Comparison of ENCODE assay signal across 18 cellular contexts in the genomic region with DNA sequence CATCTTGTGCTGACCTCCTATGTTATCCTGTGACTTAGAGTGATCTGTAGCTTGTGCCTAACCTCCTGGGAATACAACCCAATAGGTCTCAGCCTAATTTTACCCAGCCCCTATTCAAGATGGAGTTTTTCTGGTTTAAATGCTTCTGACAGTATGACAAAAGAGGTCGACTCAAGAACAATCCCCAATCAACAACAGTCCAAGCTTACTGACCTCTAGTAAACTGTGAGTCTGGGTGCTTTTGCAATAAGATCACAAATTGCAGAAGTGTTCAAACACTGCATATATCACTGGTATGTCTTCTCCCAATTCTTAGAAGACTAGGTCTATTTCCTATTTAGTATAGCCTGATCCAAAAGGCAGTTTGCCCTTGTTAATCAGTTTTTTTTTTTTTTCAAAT.
DNase-seq lines count a peak whose midpoint lies in the region; ATAC-seq and TF ChIP-seq lines count a peak whose summit lies in the region.
"Had no signal": no experiment of that assay in that cellular context is flagged by ENCODE, and none has a peak within 500 bp of the region (broad histone marks: within the 10 kb centered on the region; RNA-seq: fewer than 3 reads in every experiment).

No MANE protein-coding gene starts in this region.

- intact Hi-C loops in sciatic nerve (cut with DNase I) = no loop called here

- ATAC-seq in sciatic nerve (peak; percentile 72), HG02938 (IDR thresholded peaks at IDR 0.05; ENCODE audit: unreplicated experiment) (no peak), HG03025 (IDR thresholded peaks at IDR 0.05; ENCODE audit: low FRiP score, unreplicated experiment) (no peak)
- ATAC-seq: activated naive CD8-positive, alpha-beta T cell treated with anti-CD3 and anti-CD28 coated beads, Interleukin-2, amount 50 U/mL, for 24 hours; activated T-helper 17 cell treated with anti-CD3 and anti-CD28 coated beads, Interleukin-2, amount 50 U/mL, for 72 hours had no signal

- DNase-seq in Kasumi-1 (lab: John Stamatoyannopoulos, UW) (peak; percentile 3 to 8), OCI-M1 (lab: John Stamatoyannopoulos, UW) (peak; percentile 86), foreskin fibroblast (peak; percentile 9 to 31), sciatic nerve (ENCODE audit: low spot score) (no peak), DMS53 (lab: John Stamatoyannopoulos, UW) (no peak)
- DNase-seq: activated CD4-positive, alpha-beta T cell treated with anti-CD3 and anti-CD28 coated beads for 48 hours; activated naive CD8-positive, alpha-beta T cell treated with anti-CD3 and anti-CD28 coated beads, Interleukin-2, amount 50 U/mL, for 24 hours; dorsolateral prefrontal cortex; EL; erythroblast; GOT3; NCI-H1694; NCI-H748 treated with DMSO at 0.1 percent for 48 hours; stimulated activated naive CD4-positive, alpha-beta T cell; thyroid gland had no signal

- TF ChIP-seq CTCF in foreskin fibroblast (IDR thresholded peaks at IDR 0.05; ENCODE audit: low read depth, low read length) = no peak

- H3K4me3 ChIP-seq in foreskin fibroblast (ENCODE audit: low read depth in 1 of 2, low read length in 2 of 2) = no peak overlapping the region
- H3K4me3 ChIP-seq: dorsolateral prefrontal cortex, thyroid gland had no signal

Comparison
In these comparisons a context has a peak if more than half of its experiments do, and no peak if none do; other contexts are left out.
1. DNase-seq: peak in Kasumi-1 (2 of 2), OCI-M1 (single experiment) and foreskin fibroblast (2 of 2); none in sciatic nerve (single experiment) and DMS53 (single experiment).